Comparison of ENCODE assay signal across 8 cellular contexts in the genomic region with DNA sequence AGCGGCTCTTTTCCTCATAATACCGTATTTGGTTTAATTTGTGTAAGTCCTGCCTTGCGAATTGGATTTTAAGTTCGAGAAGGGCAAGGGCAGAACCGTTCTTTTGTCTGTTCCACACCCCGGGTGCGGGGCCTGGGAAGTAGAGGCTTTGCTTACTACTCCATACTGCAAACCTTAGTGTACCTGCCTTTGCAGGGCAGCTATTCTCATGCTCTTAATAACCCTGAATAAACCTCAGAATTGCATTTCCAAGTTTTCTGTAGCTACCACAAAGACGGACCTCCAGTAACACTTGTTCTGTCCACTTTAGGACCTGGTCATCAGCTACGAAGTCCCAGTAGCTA. TPM values are rescaled to one million over a fixed set of nuclear protein-coding genes. Genes with fewer than 3 reads are reported as not detected.
A peak's percentile ranks its signal among the peaks of the same experiment; 100 is the strongest.
DNase-seq lines count a peak whose midpoint lies in the region; ATAC-seq and TF ChIP-seq lines count a peak whose summit lies in the region.

No MANE protein-coding gene starts in this region.

- POLR2A ChIA-PET in CD4-positive, alpha-beta memory T cell (lab: Charles Lee; ENCODE audit: partially characterized antibody) = interaction anchor here (0.7 to 25.4 kb wide), 16 partner anchors 9 to 1610 kb away, joined by 3 to 1465 read pairs (median 10); a partner anchor contains a TSS
- POLR2A ChIA-PET in activated CD4-positive, alpha-beta memory T cell treated with anti-CD3 and anti-CD28 coated beads for 36 hours (lab: Charles Lee) = interaction anchor here (1.5 to 13.4 kb wide), 6 partner anchors 15 to 186 kb away, joined by 3 to 219 read pairs (median 27); a partner anchor contains a TSS

- TF ChIP-seq CTCF in fibroblast of mammary gland (conservative IDR thresholded peaks at IDR 0.05; ENCODE audit: control insufficient read depth, insufficient read depth, low read depth, low read length) (no peak), osteoblast (IDR thresholded peaks at IDR 0.05; ENCODE audit: extremely low read depth, low read depth, low read length) (no peak)

- peaks cover 23 to 40% of the 10 kb centered on the region in 2 donors for H3K36me3 Mint-ChIP-seq in CD4-positive, alpha-beta memory T cell
- peaks cover 35% of the 10 kb centered on the region for H3K36me3 Mint-ChIP-seq in activated CD4-positive, alpha-beta memory T cell treated with anti-CD3 and anti-CD28 coated beads for 36 hours

- H3K36me3 ChIP-seq in CD4-positive, alpha-beta memory T cell (ENCODE audit: insufficient read depth, low read length) = peaks cover 11% of the 10 kb centered on the region
- peaks cover 34% of the 10 kb centered on the region for H3K36me3 ChIP-seq in KOPT-K1 (ENCODE audit: insufficient read depth, low read length)
- peaks cover 11% of the 10 kb centered on the region for H3K36me3 ChIP-seq in osteoblast (ENCODE audit: insufficient read depth, low read length)

- H3K4me2 ChIP-seq in osteoblast (ENCODE audit: insufficient read depth, low read length) = peak overlapping the region; percentile 94

- ATAC-seq in GM18519 (IDR thresholded peaks at IDR 0.05; ENCODE audit: low FRiP score, unreplicated experiment) (no peak), HG03460 (IDR thresholded peaks at IDR 0.05; ENCODE audit: unreplicated experiment) (no peak)

- intact Hi-C loops in CD4-positive, alpha-beta memory T cell (cut with micrococcal nuclease) = loop anchor here (10.0 kb wide), 2 partner anchors 820 to 1020 kb away; no protein-coding TSS in a partner anchor
- intact Hi-C loops in activated CD4-positive, alpha-beta memory T cell treated with anti-CD3 and anti-CD28 coated beads for 36 hours (cut with micrococcal nuclease) = loop anchor here (2.0 kb wide), 2 partner anchors 54 to 178 kb away; no protein-coding TSS in a partner anchor

- H3K4me3 ChIP-seq in CD4-positive, alpha-beta memory T cell (ENCODE audit: low read length in 2 of 2) = peak overlapping the region; percentile 64 to 73
- peak overlapping the region; percentile 91 for H3K4me3 ChIP-seq in fibroblast of mammary gland (ENCODE audit: control insufficient read depth, low read depth, low read length)
- H3K4me3 ChIP-seq in osteoblast (ENCODE audit: insufficient read depth, low read length) = peak overlapping the region; percentile 93

- peak overlapping the region; percentile 97 to 100 (median 99) for H3K27ac Mint-ChIP-seq in CD4-positive, alpha-beta memory T cell
- peak overlapping the region; percentile 97 for H3K27ac Mint-ChIP-seq in activated CD4-positive, alpha-beta memory T cell treated with anti-CD3 and anti-CD28 coated beads for 36 hours

- peak overlapping the region; percentile 86 to 97 (median 96) for H3K4me3 Mint-ChIP-seq in CD4-positive, alpha-beta memory T cell
- peak overlapping the region; percentile 99 for H3K4me3 Mint-ChIP-seq in activated CD4-positive, alpha-beta memory T cell treated with anti-CD3 and anti-CD28 coated beads for 36 hours

- peak overlapping the region; percentile 97 for H2AFZ ChIP-seq in osteoblast (ENCODE audit: low read length)

- H3K79me2 ChIP-seq in osteoblast (ENCODE audit: insufficient read depth, low read length) = peaks cover 42% of the 10 kb centered on the region

- peaks cover 25 to 65% (median 36%) of the 10 kb centered on the region in 4 donors for H3K4me1 Mint-ChIP-seq in CD4-positive, alpha-beta memory T cell
- H3K4me1 Mint-ChIP-seq in activated CD4-positive, alpha-beta memory T cell treated with anti-CD3 and anti-CD28 coated beads for 36 hours (ENCODE audit: low read depth) = peaks cover 34% of the 10 kb centered on the region

- peak overlapping the region; percentile 99 for H3K27ac ChIP-seq in CD4-positive, alpha-beta memory T cell (ENCODE audit: low read depth, low read length)
- H3K27ac ChIP-seq in KOPT-K1 (ENCODE audit: low read depth, low read length, poor library complexity, severe bottlenecking) (peak overlapping the region; percentile 99), osteoblast (ENCODE audit: low read depth, low read length) (peak overlapping the region; percentile 93)

- H4K20me1 ChIP-seq in osteoblast (ENCODE audit: insufficient read depth, low read length) = peaks cover 31% of the 10 kb centered on the region

- peak in 1 of 5 donors; percentile 58 for DNase-seq in CD4-positive, alpha-beta memory T cell
- peak; percentile 44 for DNase-seq in activated CD4-positive, alpha-beta memory T cell treated with anti-CD3 and anti-CD28 coated beads for 36 hours
- no peak for DNase-seq in fibroblast of mammary gland (ENCODE audit: low read depth)
- peak; percentile 73 for DNase-seq in osteoblast (ENCODE audit: insufficient read length, low spot score, missing footprints)
- no peak for DNase-seq in kidney tubule cell (ENCODE audit: low spot score)

- H3K4me1 ChIP-seq in CD4-positive, alpha-beta memory T cell (ENCODE audit: insufficient read depth, low read length) = peaks cover 33% of the 10 kb centered on the region
- H3K4me1 ChIP-seq in osteoblast (ENCODE audit: insufficient read depth, low read length) = peaks cover 28% of the 10 kb centered on the region

- H3K27me3 Mint-ChIP-seq in CD4-positive, alpha-beta memory T cell = peaks cover 0 to 1% of the 10 kb centered on the region in 2 donors
- H3K27me3 Mint-ChIP-seq in activated CD4-positive, alpha-beta memory T cell treated with anti-CD3 and anti-CD28 coated beads for 36 hours = no peaks in the 10 kb centered on the region

- H3K9me3 ChIP-seq in CD4-positive, alpha-beta memory T cell (ENCODE audit: control insufficient read depth in 1 of 2, low read length in 2 of 2) = no peaks in the 10 kb centered on the region
- no peaks in the 10 kb centered on the region for H3K9me3 ChIP-seq in KOPT-K1 (ENCODE audit: insufficient read depth, low read length, poor library complexity, severe bottlenecking)
- H3K9me3 ChIP-seq in osteoblast (ENCODE audit: low read depth, low read length) = no peaks in the 10 kb centered on the region

- H3K9me3 Mint-ChIP-seq in CD4-positive, alpha-beta memory T cell = peaks cover 0 to 6% (median 0%) of the 10 kb centered on the region in 8 donors
- H3K9me3 Mint-ChIP-seq in activated CD4-positive, alpha-beta memory T cell treated with anti-CD3 and anti-CD28 coated beads for 36 hours = no peaks in the 10 kb centered on the region

- CTCF ChIA-PET in CD4-positive, alpha-beta memory T cell (lab: Charles Lee; ENCODE audit: partially characterized antibody) = interaction anchor here (0.8 to 6.5 kb wide), 5 partner anchors 28 to 177 kb away, joined by 3 to 97 read pairs (median 34); a partner anchor contains a TSS
- CTCF ChIA-PET in activated CD4-positive, alpha-beta memory T cell treated with anti-CD3 and anti-CD28 coated beads for 36 hours (lab: Charles Lee) = interaction anchor here (1.0 to 2.3 kb wide), 9 partner anchors 13 to 263 kb away, joined by 3 to 8 read pairs (median 4); no protein-coding TSS in a partner anchor

- no peaks in the 10 kb centered on the region for H3K27me3 ChIP-seq in CD4-positive, alpha-beta memory T cell (ENCODE audit: insufficient read depth, low read length)
- H3K27me3 ChIP-seq in osteoblast (ENCODE audit: insufficient read depth, low read length) = no peaks in the 10 kb centered on the region

RNA-seq across cellular contexts. Expression of a gene that starts 0.7 kb away (rescaled TPM):
- 100 to 1,000 TPM; 370 to 385 TPM for total RNA-seq in CD4-positive, alpha-beta memory T cell
- polyA plus RNA-seq in CD4-positive, alpha-beta memory T cell = 100 to 1,000 TPM; 126 to 357 TPM
- total RNA-seq in activated CD4-positive, alpha-beta memory T cell treated with anti-CD3 and anti-CD28 coated beads for 36 hours = 100 to 1,000 TPM; 410 to 421 TPM
- total RNA-seq in osteoblast = 214 and 240 TPM in 2 replicates

RNA-seq across cellular contexts. Expression of a gene that starts 29.5 kb away (rescaled TPM):
- 10 to 100 TPM; 31.3 to 32.9 TPM for total RNA-seq in CD4-positive, alpha-beta memory T cell
- polyA plus RNA-seq in CD4-positive, alpha-beta memory T cell = 10 to 100 TPM; 42.8 to 65.7 TPM
- 10 to 100 TPM; 23.4 to 27.8 TPM for total RNA-seq in activated CD4-positive, alpha-beta memory T cell treated with anti-CD3 and anti-CD28 coated beads for 36 hours
- 31.8 and 35.8 TPM in 2 replicates for total RNA-seq in osteoblast

Comparison
In these comparisons a context has a peak if more than half of its experiments do, and no peak if none do; other contexts are left out.
1. DNase-seq: peak in activated CD4-positive, alpha-beta memory T cell treated with anti-CD3 and anti-CD28 coated beads for 36 hours (single experiment) and osteoblast (single experiment); none in fibroblast of mammary gland (single experiment) and kidney tubule cell (single experiment).
2. Peak in every context shown above with its lines, with median percentiles within 50 percentile points of each other: H3K27ac ChIP-seq and H3K4me3 ChIP-seq.